ENCODE assay signal across 14 cellular contexts in genomic region chr11:121592708-121593107, GRCh38.
DNase-seq lines count a peak whose midpoint lies in the region; ATAC-seq and TF ChIP-seq lines count a peak whose summit lies in the region.
"Had no signal": no experiment of that assay in that cellular context is flagged by ENCODE, and none has a peak within 500 bp of the region (broad histone marks: within the 10 kb centered on the region; RNA-seq: fewer than 3 reads in every experiment).

No MANE protein-coding gene starts in this region.

- no peaks in the 10 kb centered on the region for H3K27me3 Mint-ChIP-seq in activated naive CD8-positive, alpha-beta T cell treated with anti-CD3 and anti-CD28 coated beads, Interleukin-2, amount 50 U/mL, for 24 hours
- H3K27me3 Mint-ChIP-seq: activated CD4-positive, alpha-beta T cell treated with anti-CD3 and anti-CD28 coated beads for 36 hours had no signal

- no peaks in the 10 kb centered on the region for H3K9me3 ChIP-seq in left lung

- no peak overlapping the region for H3K4me3 Mint-ChIP-seq in activated naive CD8-positive, alpha-beta T cell treated with anti-CD3 and anti-CD28 coated beads, Interleukin-2, amount 50 U/mL, for 24 hours
- H3K4me3 Mint-ChIP-seq: activated CD4-positive, alpha-beta T cell treated with anti-CD3 and anti-CD28 coated beads for 36 hours; natural killer cell had no signal

- peaks cover 27% of the 10 kb centered on the region for H3K4me1 Mint-ChIP-seq in activated naive CD8-positive, alpha-beta T cell treated with anti-CD3 and anti-CD28 coated beads, Interleukin-2, amount 50 U/mL, for 24 hours

- no peaks in the 10 kb centered on the region for H3K9me3 Mint-ChIP-seq in activated naive CD8-positive, alpha-beta T cell treated with anti-CD3 and anti-CD28 coated beads, Interleukin-2, amount 50 U/mL, for 24 hours
- H3K9me3 Mint-ChIP-seq: natural killer cell had no signal

- H3K4me1 ChIP-seq in left lung, result peaks cover 0 to 20% of the 10 kb centered on the region in 2 donors

- no peak overlapping the region for H3K27ac Mint-ChIP-seq in activated naive CD8-positive, alpha-beta T cell treated with anti-CD3 and anti-CD28 coated beads, Interleukin-2, amount 50 U/mL, for 24 hours

- DNase-seq in EH (ENCODE audit: low read depth) (peak; percentile 12), fibroblast of the aortic adventitia (ENCODE audit: low read depth) (peak; percentile 21), AG08396 (ENCODE audit: low spot score) (no peak), left lung (no peak)
- DNase-seq in activated naive CD8-positive, alpha-beta T cell treated with anti-CD3 and anti-CD28 coated beads, Interleukin-2, amount 50 U/mL, for 24 hours, result no peak
- DNase-seq: activated CD4-positive, alpha-beta T cell treated with anti-CD3 and anti-CD28 coated beads for 36 hours; activated naive CD4-positive, alpha-beta T cell treated with anti-CD3 and anti-CD28 coated beads, Interleukin-2, amount 50 U/mL, for 16 hours; natural killer cell; NCI-H146; NCI-H226 had no signal

- no peak overlapping the region for H3K27ac ChIP-seq in left lung
- H3K27ac ChIP-seq: coronary artery had no signal

- ATAC-seq in GM19043 (IDR thresholded peaks at IDR 0.05; ENCODE audit: low read depth, unreplicated experiment) (peak; percentile 36), HG03432 (IDR thresholded peaks at IDR 0.05; ENCODE audit: unreplicated experiment) (peak; percentile 37), left lung (no peak), GM19324 (IDR thresholded peaks at IDR 0.05; ENCODE audit: low FRiP score, unreplicated experiment) (no peak)
- no peak for ATAC-seq in activated naive CD8-positive, alpha-beta T cell treated with anti-CD3 and anti-CD28 coated beads, Interleukin-2, amount 50 U/mL, for 24 hours
- ATAC-seq: activated CD4-positive, alpha-beta T cell treated with anti-CD3 and anti-CD28 coated beads for 36 hours; natural killer cell had no signal

- H3K36me3 Mint-ChIP-seq in activated naive CD8-positive, alpha-beta T cell treated with anti-CD3 and anti-CD28 coated beads, Interleukin-2, amount 50 U/mL, for 24 hours (ENCODE audit: low read depth), result peaks cover 27% of the 10 kb centered on the region

- H3K27me3 ChIP-seq in left lung, result no peaks in the 10 kb centered on the region

- peaks cover 0 to 96% of the 10 kb centered on the region in 2 donors for H3K36me3 ChIP-seq in left lung

- intact Hi-C loops in left lung (cut with DNase I), result loop anchor here in 1 of 2 donors (5.0 kb wide), 1 partner anchor 270 kb away; no protein-coding TSS in a partner anchor

- TF ChIP-seq CTCF in fibroblast of the aortic adventitia (IDR thresholded peaks at IDR 0.05; ENCODE audit: insufficient read depth, low read length) (no peak), left lung (IDR thresholded peaks at IDR 0.05) (no peak)

- H3K4me3 ChIP-seq in fibroblast of the aortic adventitia (ENCODE audit: low read depth, low read length), result no peak overlapping the region
- H3K4me3 ChIP-seq in left lung, result no peak overlapping the region
- H3K4me3 ChIP-seq: coronary artery had no signal

Comparison
In these comparisons a context has a peak if more than half of its experiments do, and no peak if none do; other contexts are left out.
1. DNase-seq: peak in EH (single experiment) and fibroblast of the aortic adventitia (single experiment); none in activated naive CD8-positive, alpha-beta T cell treated with anti-CD3 and anti-CD28 coated beads, Interleukin-2, amount 50 U/mL, for 24 hours (single experiment), AG08396 (single experiment) and left lung (0 of 2).
2. ATAC-seq: peak in GM19043 (single experiment) and HG03432 (single experiment); none in activated naive CD8-positive, alpha-beta T cell treated with anti-CD3 and anti-CD28 coated beads, Interleukin-2, amount 50 U/mL, for 24 hours (single experiment), left lung (single experiment) and GM19324 (single experiment).